In the genomic region with DNA sequence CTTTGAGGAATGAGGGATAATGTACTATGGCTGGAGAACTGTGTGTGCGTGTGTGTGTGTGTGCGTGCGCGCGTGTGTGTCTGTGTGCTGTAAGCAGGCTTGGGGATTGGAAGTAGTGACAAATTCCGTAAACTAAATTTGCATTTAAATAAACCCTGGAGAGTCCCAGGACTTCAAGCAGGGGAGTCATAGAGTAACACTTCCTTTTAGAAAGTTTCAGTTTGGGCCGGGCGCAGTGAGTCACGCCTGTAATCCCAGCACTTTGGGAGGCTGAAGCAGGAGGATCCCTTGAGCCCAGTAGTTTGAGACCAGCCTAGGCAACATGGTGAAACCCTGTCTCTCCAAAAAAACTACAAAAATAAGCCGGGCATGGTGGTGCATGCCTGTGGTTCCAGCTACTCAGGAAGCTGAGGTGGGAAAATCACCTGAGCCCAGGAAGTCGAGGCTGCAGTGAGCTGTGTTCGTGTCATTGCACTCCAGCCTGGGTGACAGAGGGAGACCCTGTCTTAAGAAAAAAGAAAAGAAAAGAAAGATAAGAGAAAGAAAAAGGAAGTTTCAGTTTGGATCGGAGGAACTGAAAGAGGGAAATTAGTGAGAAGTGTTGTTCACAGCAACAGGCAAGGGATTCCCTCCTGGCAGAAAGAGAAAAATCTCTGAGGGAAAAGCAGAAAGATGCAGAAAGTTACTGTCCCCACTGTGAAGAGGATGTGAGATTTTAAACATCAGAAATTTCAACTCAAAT, we compare ENCODE assay signal across 12 cellular contexts.
A peak's percentile ranks its signal among the peaks of the same experiment; 100 is the strongest.
DNase-seq lines count a peak whose midpoint lies in the region; ATAC-seq lines count a peak whose summit lies in the region.
"Had no signal": no experiment of that assay in that cellular context is flagged by ENCODE, and none has a peak within 500 bp of the region (broad histone marks: within the 10 kb centered on the region; RNA-seq: fewer than 3 reads in every experiment).

No MANE protein-coding gene starts in this region.

- H3K9me3 Mint-ChIP-seq in natural killer cell treated with Interleukin-12 subunit alpha and Interleukin-12 subunit beta and Interleukin-15 and Interleukin-18, amount 100 ng/mL, for 72 hours, result peaks cover 5% of the 10 kb centered on the region

- peaks cover 5% of the 10 kb centered on the region; the same call in 1 of the 2 replicates for H3K4me1 ChIP-seq in BLaER1
- H3K4me1 ChIP-seq: A549 had no signal

- DNase-seq in MV-4-11 (lab: John Stamatoyannopoulos, UW), result peak; percentile 93
- DNase-seq in NCI-H524 treated with DMSO at 0.1 percent for 48 hours (lab: John Stamatoyannopoulos, UW), result no peak
- DNase-seq in hippocampal formation (lab: John Stamatoyannopoulos, UW), result no peak
- no peak for DNase-seq in activated effector memory CD4-positive, alpha-beta T cell treated with Interleukin-2 at 50 U/mL for 16 hours
- DNase-seq in natural killer cell treated with Interleukin-12 subunit alpha and Interleukin-12 subunit beta and Interleukin-15 and Interleukin-18, amount 100 ng/mL, for 72 hours (ENCODE audit: low spot score), result no peak
- DNase-seq: activated T-cell treated with anti-CD3 and anti-CD28 coated beads, Interleukin-2, amount 50 U/mL, for 1 hour; dermis blood vessel endothelial cell; NCI-H1048 had no signal

- peak overlapping the region; percentile 21; the same call in 1 of the 2 replicates for H3K4me2 ChIP-seq in BLaER1
- H3K4me2 ChIP-seq: A549 had no signal

- H4K20me1 ChIP-seq in BLaER1, result no peaks in the 10 kb centered on the region

- peak; percentile 90 for ATAC-seq in GM19395 (IDR thresholded peaks at IDR 0.05; ENCODE audit: unreplicated experiment)
- peak; percentile 90 for ATAC-seq in HG02885 (IDR thresholded peaks at IDR 0.05; ENCODE audit: poor library complexity, unreplicated experiment)
- ATAC-seq in natural killer cell treated with Interleukin-12 subunit alpha and Interleukin-12 subunit beta and Interleukin-15 and Interleukin-18, amount 100 ng/mL, for 72 hours, result no peak
- ATAC-seq: A549 had no signal

- H3K9ac ChIP-seq in BLaER1, result no peak overlapping the region

- no peaks in the 10 kb centered on the region for H3K27me3 Mint-ChIP-seq in natural killer cell treated with Interleukin-12 subunit alpha and Interleukin-12 subunit beta and Interleukin-15 and Interleukin-18, amount 100 ng/mL, for 72 hours

- H3K4me1 Mint-ChIP-seq in natural killer cell treated with Interleukin-12 subunit alpha and Interleukin-12 subunit beta and Interleukin-15 and Interleukin-18, amount 100 ng/mL, for 72 hours (ENCODE audit: low read depth in 2 of 2), result peaks cover 0 to 3% of the 10 kb centered on the region in 2 donors

- H3K9me3 ChIP-seq in BLaER1, result no peaks in the 10 kb centered on the region
- H3K9me3 ChIP-seq: A549 had no signal

- H3K36me3 Mint-ChIP-seq in natural killer cell treated with Interleukin-12 subunit alpha and Interleukin-12 subunit beta and Interleukin-15 and Interleukin-18, amount 100 ng/mL, for 72 hours, result no peaks in the 10 kb centered on the region

- H3K36me3 ChIP-seq in BLaER1, result no peaks in the 10 kb centered on the region

- H3K4me3 Mint-ChIP-seq in natural killer cell treated with Interleukin-12 subunit alpha and Interleukin-12 subunit beta and Interleukin-15 and Interleukin-18, amount 100 ng/mL, for 72 hours, result no peak overlapping the region

- no peaks in the 10 kb centered on the region for H3K27me3 ChIP-seq in BLaER1

- H3K27ac ChIP-seq in BLaER1, result no peak overlapping the region
- H3K27ac ChIP-seq: A549 had no signal

- H3K27ac Mint-ChIP-seq in natural killer cell treated with Interleukin-12 subunit alpha and Interleukin-12 subunit beta and Interleukin-15 and Interleukin-18, amount 100 ng/mL, for 72 hours, result no peak overlapping the region

- no peak overlapping the region for H3K4me3 ChIP-seq in BLaER1
- H3K4me3 ChIP-seq: A549 had no signal

Comparison
In these comparisons a context has a peak if more than half of its experiments do, and no peak if none do; other contexts are left out.
1. ATAC-seq: peak in GM19395 (single experiment) and HG02885 (single experiment); none in natural killer cell treated with Interleukin-12 subunit alpha and Interleukin-12 subunit beta and Interleukin-15 and Interleukin-18, amount 100 ng/mL, for 72 hours (0 of 2).